Comparison of ENCODE assay signal across 8 cellular contexts in the genomic region with DNA sequence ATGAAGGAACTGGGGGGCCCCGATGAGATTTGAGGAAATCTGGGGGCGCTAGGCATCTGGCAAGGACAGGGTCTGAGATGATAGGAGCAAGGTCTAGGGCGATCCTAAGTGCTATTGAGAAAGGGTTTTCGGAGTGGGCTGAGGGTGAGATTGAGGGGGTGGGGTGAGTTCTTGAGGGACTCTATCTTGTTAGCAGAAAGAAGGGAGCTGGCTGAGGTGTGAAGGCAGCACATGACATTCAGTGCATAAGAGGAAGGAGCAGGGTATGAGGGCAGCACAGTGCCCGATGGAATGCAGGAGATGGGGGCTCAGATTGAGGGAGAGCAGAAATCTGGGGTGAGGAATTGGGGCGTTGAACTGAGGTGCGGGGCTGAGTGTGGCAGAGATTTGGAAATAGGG. TPM values are rescaled to one million over a fixed set of nuclear protein-coding genes. Genes with fewer than 3 reads are reported as not detected.
DNase-seq lines count a peak whose midpoint lies in the region; ATAC-seq, FAIRE-seq and TF ChIP-seq lines count a peak whose summit lies in the region.

No MANE protein-coding gene starts in this region.

- H3K9me3 ChIP-seq in breast epithelium (no peaks in the 10 kb centered on the region), left lung (peaks cover 0 to 10% of the 10 kb centered on the region in 2 donors), thoracic aorta (no peaks in the 10 kb centered on the region)

- H3K4me1 ChIP-seq in breast epithelium (peaks cover 0 to 6% of the 10 kb centered on the region in 2 donors), left lung (peaks cover 7 to 16% of the 10 kb centered on the region in 2 donors), thoracic aorta (ENCODE audit: control insufficient read depth in 1 of 2, low read depth in 2 of 2) (peaks cover 12 to 43% of the 10 kb centered on the region in 2 donors)

- intact Hi-C loops in breast epithelium (cut with DNase I; ENCODE audit: low total_unique reads) (no loop called here), left lung (cut with DNase I) (no loop called here)

- peak overlapping the region; percentile 67 to 84 (median 78) for H3K4me3 ChIP-seq in breast epithelium
- H3K4me3 ChIP-seq in left lung = peak overlapping the region; percentile 58 to 60
- H3K4me3 ChIP-seq in thoracic aorta = peak overlapping the region; percentile 89

- peak overlapping the region; percentile 81 to 82 for H3K27ac ChIP-seq in breast epithelium
- H3K27ac ChIP-seq in left lung = no peak overlapping the region
- H3K27ac ChIP-seq in thoracic aorta = peak overlapping the region in 1 of 2 donors; percentile 50

- no peak for TF ChIP-seq CTCF in breast epithelium (IDR thresholded peaks at IDR 0.05)
- no peak for TF ChIP-seq CTCF in left lung (IDR thresholded peaks at IDR 0.05)
- TF ChIP-seq CTCF in thoracic aorta (IDR thresholded peaks at IDR 0.05) = no peak

- ATAC-seq in left lung (peak; percentile 8), thoracic aorta (ENCODE audit: insufficient number of reproducible peaks, low FRiP score, low read depth) (no peak), HG02610 (IDR thresholded peaks at IDR 0.05; ENCODE audit: unreplicated experiment) (no peak)

- DNase-seq in GM03348 (ENCODE audit: low spot score) (peak; percentile 29), LHCN-M2 (ENCODE audit: low read depth) (peak; percentile 8), breast epithelium (ENCODE audit: low spot score in 2 of 2) (no peak), left lung (no peak), thoracic aorta (ENCODE audit: low spot score) (no peak), GM12892 (ENCODE audit: insufficient read length) (no peak), activated gamma-delta T cell treated with Interleukin-2 at 50 U/mL for 16 hours (no peak)

- TF ChIP-seq POLR2A in breast epithelium (IDR thresholded peaks at IDR 0.05) (no peak), GM12892 (IDR thresholded peaks at IDR 0.05; ENCODE audit: low read depth, low read length) (no peak)

- FAIRE-seq in GM12892 (lab: Jason Lieb, UNC) = no peak

- no peaks in the 10 kb centered on the region for H3K27me3 ChIP-seq in breast epithelium
- peaks cover 0 to 15% of the 10 kb centered on the region in 2 donors for H3K27me3 ChIP-seq in left lung
- H3K27me3 ChIP-seq in thoracic aorta (replicated peaks; ENCODE audit: insufficient read depth) = no peaks in the 10 kb centered on the region

- H3K36me3 ChIP-seq in breast epithelium (no peaks in the 10 kb centered on the region), left lung (no peaks in the 10 kb centered on the region), thoracic aorta (no peaks in the 10 kb centered on the region)

RNA-seq across cellular contexts. Expression of a gene that starts 0.7 kb away (rescaled TPM):
- 24.1 and 26.4 TPM in 2 replicates for total RNA-seq in LHCN-M2 (2014; rRNA removed)
- 17.2 TPM for polyA plus RNA-seq in LHCN-M2 (2012)
- 10 to 100 TPM; 18.7 to 20.2 (median 19.0) TPM for total RNA-seq in breast epithelium
- 10 to 100 TPM; 17.3 to 22.9 TPM for total RNA-seq in left lung
- total RNA-seq in thoracic aorta = 10 to 100 TPM; 19.6 to 33.3 TPM
- polyA plus RNA-seq in GM12892 (2012; ENCODE audit: missing spikeins) = 6.3 TPM

Comparison
In these comparisons a context has a peak if more than half of its experiments do, and no peak if none do; other contexts are left out.
1. DNase-seq: peak in GM03348 (single experiment) and LHCN-M2 (single experiment); none in breast epithelium (0 of 2), left lung (0 of 2), thoracic aorta (single experiment), GM12892 (single experiment) and activated gamma-delta T cell treated with Interleukin-2 at 50 U/mL for 16 hours (single experiment).
2. H3K27ac ChIP-seq: peak in breast epithelium (2 of 2); none in left lung (0 of 2).
3. Peak in every context shown above with its lines, with median percentiles within 50 percentile points of each other: H3K4me3 ChIP-seq.